In the genomic region with DNA sequence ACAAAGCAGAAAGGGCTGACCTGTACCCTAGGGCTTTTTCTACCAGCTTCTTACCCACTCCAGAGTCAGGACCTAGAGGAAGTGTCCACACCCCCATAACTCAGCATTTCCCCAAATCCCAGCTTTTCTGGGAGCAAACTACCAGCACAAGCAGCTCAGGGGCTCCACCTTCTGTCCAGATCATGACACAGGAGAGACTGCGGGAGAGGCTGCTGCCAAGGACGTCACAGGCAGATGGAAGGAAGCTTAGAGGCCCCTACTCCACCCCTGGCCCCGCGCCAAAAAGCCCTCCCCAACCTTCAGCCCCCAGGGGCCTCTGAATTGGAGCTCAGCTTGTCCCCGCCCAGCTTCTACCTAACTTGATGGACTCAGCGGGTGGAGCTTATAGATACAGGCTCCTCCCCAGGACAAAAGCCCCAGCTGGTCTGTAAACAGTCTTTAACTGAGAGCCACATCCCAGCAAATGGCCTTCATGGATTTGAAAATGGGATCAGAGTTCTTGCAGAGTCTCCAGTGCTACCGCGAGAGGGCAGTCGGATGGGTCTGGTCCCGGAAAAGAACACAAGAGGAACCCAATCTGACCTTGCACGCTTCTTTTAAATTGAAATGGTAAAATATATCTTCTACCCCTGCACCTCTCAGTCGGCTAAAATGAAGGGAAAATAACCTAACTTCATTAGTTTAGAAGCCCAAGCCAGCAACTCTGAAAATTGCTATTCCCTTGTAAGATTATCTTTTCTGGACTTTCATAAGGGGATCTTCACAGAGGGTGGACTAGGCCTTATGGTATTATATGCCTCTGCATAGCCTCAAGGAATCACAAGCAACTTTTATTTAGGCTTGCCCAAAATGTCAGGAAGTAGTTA, we compare ENCODE assay signal across 8 cellular contexts. TPM values are rescaled to one million over a fixed set of nuclear protein-coding genes. Genes with fewer than 3 reads are reported as not detected.
DNase-seq lines count a peak whose midpoint lies in the region; ATAC-seq lines count a peak whose summit lies in the region.

No MANE protein-coding gene starts in this region.

- CTCF ChIA-PET in CD8-positive, alpha-beta memory T cell (lab: Charles Lee) = interaction anchor here (0.6 to 5.7 kb wide), 36 partner anchors 8 to 592 kb away, joined by 3 to 50 read pairs (median 4); partner anchors contain the start of genes ATP5F1B, GLS2, NACA and PRIM1

- peak overlapping the region; percentile 94 to 100 (median 98) for H3K27ac Mint-ChIP-seq in CD8-positive, alpha-beta memory T cell
- peak overlapping the region; percentile 88 for H3K27ac Mint-ChIP-seq in memory B cell

- peak overlapping the region; percentile 89 for H3K27ac ChIP-seq in CD8-positive, alpha-beta memory T cell (ENCODE audit: low read depth, low read length)
- H3K27ac ChIP-seq in effector memory CD4-positive, alpha-beta T cell (ENCODE audit: insufficient read depth, low read length, poor library complexity, severe bottlenecking) = peak overlapping the region; percentile 82

- peak overlapping the region; percentile 91 to 99 (median 94) for H3K4me3 Mint-ChIP-seq in CD8-positive, alpha-beta memory T cell
- H3K4me3 Mint-ChIP-seq in memory B cell = peak overlapping the region; percentile 96

- peaks cover 29% of the 10 kb centered on the region for H3K36me3 ChIP-seq in CD8-positive, alpha-beta memory T cell (ENCODE audit: insufficient read depth, low read length)
- H3K36me3 ChIP-seq in effector memory CD4-positive, alpha-beta T cell (ENCODE audit: control insufficient read depth, insufficient read depth, low read length) = peaks cover 44% of the 10 kb centered on the region

- ATAC-seq in GM19452 (IDR thresholded peaks at IDR 0.05; ENCODE audit: unreplicated experiment) (peak; percentile 54), memory B cell (ENCODE audit: low read depth) (peak; percentile 76)

- POLR2A ChIA-PET in CD8-positive, alpha-beta memory T cell (lab: Charles Lee) = interaction anchor here (0.5 to 3.8 kb wide), 10 partner anchors 9 to 663 kb away, joined by 3 to 54 read pairs (median 7); partner anchors contain the start of genes ATP5F1B, NACA, PTGES3 and RAB5B

- no peaks in the 10 kb centered on the region for H3K9me3 Mint-ChIP-seq in CD8-positive, alpha-beta memory T cell
- H3K9me3 Mint-ChIP-seq in memory B cell = no peaks in the 10 kb centered on the region

- no peaks in the 10 kb centered on the region for H3K27me3 ChIP-seq in CD8-positive, alpha-beta memory T cell (ENCODE audit: insufficient read depth, low read length, poor library complexity, severe bottlenecking)
- H3K27me3 ChIP-seq in effector memory CD4-positive, alpha-beta T cell (replicated peaks; ENCODE audit: control insufficient read depth, insufficient read depth, low read length, poor library complexity, severe bottlenecking) = no peaks in the 10 kb centered on the region

- H3K36me3 Mint-ChIP-seq in CD8-positive, alpha-beta memory T cell = peaks cover 3 to 58% (median 20%) of the 10 kb centered on the region in 3 donors
- H3K36me3 Mint-ChIP-seq in memory B cell = peaks cover 20% of the 10 kb centered on the region

- peak; percentile 95 to 98 (median 97) for DNase-seq in CD8-positive, alpha-beta memory T cell
- DNase-seq in HK-2 (ENCODE audit: unreplicated experiment) (peak; percentile 99), NCI-H82 treated with DMSO at 0.1 percent for 48 hours (lab: John Stamatoyannopoulos, UW; ENCODE audit: unreplicated experiment) (peak; percentile 99), memory B cell (ENCODE audit: low spot score in 2 of 2) (peak; percentile 97 to 99)
- peak; percentile 92 for DNase-seq in activated CD8-positive, alpha-beta memory T cell treated with anti-CD3 and anti-CD28 coated beads for 24 hours
- peak; percentile 93 to 95 (median 95) for DNase-seq in effector memory CD4-positive, alpha-beta T cell
- DNase-seq in stimulated activated CD8-positive, alpha-beta memory T cell treated with anti-CD3 and anti-CD28 coated beads, Interleukin-12 subunit alpha, Interleukin-12 subunit beta, amount 100 ng/mL, for 4 hours (ENCODE audit: low read depth) = peak; percentile 72

- no peaks in the 10 kb centered on the region for H3K9me3 ChIP-seq in CD8-positive, alpha-beta memory T cell (ENCODE audit: low read length)
- no peaks in the 10 kb centered on the region for H3K9me3 ChIP-seq in effector memory CD4-positive, alpha-beta T cell (ENCODE audit: control insufficient read depth, low read length)

- peaks cover 54 to 61% (median 60%) of the 10 kb centered on the region in 3 donors for H3K4me1 Mint-ChIP-seq in CD8-positive, alpha-beta memory T cell
- peaks cover 45% of the 10 kb centered on the region for H3K4me1 Mint-ChIP-seq in memory B cell

- peaks cover 51% of the 10 kb centered on the region for H3K4me1 ChIP-seq in CD8-positive, alpha-beta memory T cell (ENCODE audit: insufficient read depth, low read length)
- H3K4me1 ChIP-seq in effector memory CD4-positive, alpha-beta T cell (ENCODE audit: control insufficient read depth, insufficient read depth, low read length, poor library complexity, severe bottlenecking) = peaks cover 45% of the 10 kb centered on the region

- peak overlapping the region; percentile 91 for H3K4me3 ChIP-seq in CD8-positive, alpha-beta memory T cell (ENCODE audit: low read length)
- H3K4me3 ChIP-seq in effector memory CD4-positive, alpha-beta T cell (ENCODE audit: insufficient read depth, low read depth, low read length, poor library complexity, severe bottlenecking) = peak overlapping the region; percentile 64

- H3K27me3 Mint-ChIP-seq in CD8-positive, alpha-beta memory T cell = no peaks in the 10 kb centered on the region
- no peaks in the 10 kb centered on the region for H3K27me3 Mint-ChIP-seq in memory B cell

RNA-seq across cellular contexts. Expression of gene BAZ2A, which starts 6.8 kb away (rescaled TPM):
- total RNA-seq in CD8-positive, alpha-beta memory T cell = 10 to 100 TPM; 87.3 to 89.1 TPM
- 36.4 TPM for polyA plus RNA-seq in CD8-positive, alpha-beta memory T cell

RNA-seq across cellular contexts. Expression of gene ATP5F1B, which starts 8.9 kb away (rescaled TPM):
- 100 to 1,000 TPM; 925 to 960 TPM for total RNA-seq in CD8-positive, alpha-beta memory T cell
- 828 TPM for polyA plus RNA-seq in CD8-positive, alpha-beta memory T cell

RNA-seq across cellular contexts. Expression of gene PTGES3, which starts 51.2 kb away (rescaled TPM):
- 100 to 1,000 TPM; 431 to 437 TPM for total RNA-seq in CD8-positive, alpha-beta memory T cell
- 242 TPM for polyA plus RNA-seq in CD8-positive, alpha-beta memory T cell

Comparison
In these comparisons a context has a peak if more than half of its experiments do, and no peak if none do; other contexts are left out.
1. Peak in every context shown above with its lines: DNase-seq, ATAC-seq, H3K4me3 ChIP-seq and H3K27ac ChIP-seq.